31 cellular contexts compared by ENCODE assay signal in genomic region chr7:19268737-19269136, GRCh38.
DNase-seq lines count a peak whose midpoint lies in the region; FAIRE-seq and TF ChIP-seq lines count a peak whose summit lies in the region.
"Had no signal": no experiment of that assay in that cellular context is flagged by ENCODE, and none has a peak within 500 bp of the region (broad histone marks: within the 10 kb centered on the region; RNA-seq: fewer than 3 reads in every experiment).

No MANE protein-coding gene starts in this region.

- H3K36me3 ChIP-seq in PC-9 (ENCODE audit: low read depth), result no peaks in the 10 kb centered on the region
- H3K36me3 ChIP-seq: adrenal gland, brain microvascular endothelial cell, colonic mucosa, esophagus muscularis mucosa, HAP-1, spleen, thoracic aorta, uterus had no signal

- no peaks in the 10 kb centered on the region for H3K27me3 ChIP-seq in PC-9 (ENCODE audit: insufficient read depth, low read depth)
- H3K27me3 ChIP-seq: adrenal gland, brain microvascular endothelial cell, colonic mucosa, esophagus muscularis mucosa, spleen, uterus had no signal

- intact Hi-C loops in PC-9 (cut with micrococcal nuclease; ENCODE audit: unreplicated experiment) (no loop called here), lower leg skin (cut with DNase I; ENCODE audit: low total_unique reads) (no loop called here)

- H3K4me3 ChIP-seq in PC-9 (no peak overlapping the region), skeletal muscle cell (ENCODE audit: low read depth, low read length) (no peak overlapping the region), lower leg skin (ENCODE audit: low read depth, poor library complexity, severe bottlenecking) (no peak overlapping the region)
- H3K4me3 ChIP-seq: adrenal gland, colonic mucosa, esophagus muscularis mucosa, GM12878, HAP-1, psoas muscle, spleen, thoracic aorta, uterus had no signal

- POLR2A ChIA-PET in PC-9 (lab: Charles Lee; ENCODE audit: unreplicated experiment), result no interaction called here

- H3K9me3 ChIP-seq in PC-9 (ENCODE audit: insufficient read depth, low read depth), result no peaks in the 10 kb centered on the region
- H3K9me3 ChIP-seq: adrenal gland, colonic mucosa, esophagus muscularis mucosa, HAP-1, psoas muscle, SK-N-SH, thoracic aorta, uterus had no signal

- no peak for DNase-seq in H54 (ENCODE audit: insufficient read length, low spot score)
- no peak for DNase-seq in PC-9
- DNase-seq in fibroblast of gingiva (ENCODE audit: low read depth), result peak; percentile 62
- DNase-seq in skeletal muscle cell (ENCODE audit: low read depth), result peak; percentile 29
- no peak for DNase-seq in NCI-H748 (lab: John Stamatoyannopoulos, UW; ENCODE audit: unreplicated experiment)
- DNase-seq in foreskin melanocyte, result no peak
- no peak for DNase-seq in activated naive CD4-positive, alpha-beta T cell (lab: John Stamatoyannopoulos, UW)
- DNase-seq in lower leg skin (ENCODE audit: low spot score in 2 of 2), result no peak
- DNase-seq: activated CD4-positive, alpha-beta T cell treated with anti-CD3 and anti-CD28 coated beads for 36 hours; activated gamma-delta T cell treated with Interleukin-2 at 50 U/mL for 16 hours; activated T-cell treated with anti-CD3 and anti-CD28 coated beads, Interleukin-2, amount 50 U/mL, for 1 hour; adrenal gland; brain microvascular endothelial cell; Calu3; colonic mucosa; DND-41; head of caudate nucleus; NCI-H1436; NCI-H510A; psoas muscle; SK-N-SH; spleen; stimulated activated CD4-positive, alpha-beta T cell treated with anti-CD3 and anti-CD28 coated beads, Interleukin-2, amount 100 ng/mL, for 48 hours; stimulated activated naive CD4-positive, alpha-beta T cell; T-helper 2 cell; uterus had no signal

- FAIRE-seq in H54 (lab: Jason Lieb, UNC), result peak; percentile 95
- FAIRE-seq: GM12878 had no signal

- peak overlapping the region; percentile 24; the same call in 1 of the 2 replicates for H2AFZ ChIP-seq in PC-9

- BruUV-seq in PC-9 (replicated peaks; lab: Mats Ljungman, UMichigan), result no TSS peak

- no peak overlapping the region for H3K4me2 ChIP-seq in PC-9
- H3K4me2 ChIP-seq: SK-N-SH had no signal

- no peaks in the 10 kb centered on the region for H3F3A ChIP-seq in PC-9 (ENCODE audit: insufficient read depth, low read depth)

- CTCF ChIA-PET in PC-9 (lab: Charles Lee), result no interaction called here

- no peak for TF ChIP-seq POLR2A in H54 (IDR thresholded peaks at IDR 0.05; ENCODE audit: low read depth, low read length)
- no peak for TF ChIP-seq POLR2A in lower leg skin (IDR thresholded peaks at IDR 0.05)

- no peak overlapping the region for H3K27ac ChIP-seq in PC-9
- H3K27ac ChIP-seq: adrenal gland, brain microvascular endothelial cell, C4-2B, colonic mucosa, esophagus muscularis mucosa, psoas muscle, spleen, thoracic aorta, uterus had no signal

- H3K4me1 ChIP-seq in PC-9 (replicated peaks; ENCODE audit: insufficient read depth), result no peaks in the 10 kb centered on the region
- H3K4me1 ChIP-seq: adrenal gland, colonic mucosa, esophagus muscularis mucosa, HAP-1, psoas muscle, spleen, uterus had no signal

- TF ChIP-seq CTCF in PC-9 (conservative IDR thresholded peaks at IDR 0.05) (no peak), lower leg skin (IDR thresholded peaks at IDR 0.05) (no peak)

- no peaks in the 10 kb centered on the region for H4K20me1 ChIP-seq in PC-9 (ENCODE audit: insufficient read depth)

- H3K9me2 ChIP-seq in PC-9 (ENCODE audit: insufficient read depth), result no peaks in the 10 kb centered on the region

- H3K79me2 ChIP-seq in PC-9 (ENCODE audit: low read depth), result no peaks in the 10 kb centered on the region

- 75 to 76% methylated on average over 2 of the region's 2 CpGs for WGBS in lower leg skin, 2 donors

Comparison
In these comparisons a context has a peak if more than half of its experiments do, and no peak if none do; other contexts are left out.
1. DNase-seq: peak in fibroblast of gingiva (single experiment) and skeletal muscle cell (single experiment); none in H54 (single experiment), PC-9 (0 of 2), NCI-H748 (single experiment), foreskin melanocyte (single experiment), activated naive CD4-positive, alpha-beta T cell (0 of 4) and lower leg skin (0 of 2).